In the genomic region with DNA sequence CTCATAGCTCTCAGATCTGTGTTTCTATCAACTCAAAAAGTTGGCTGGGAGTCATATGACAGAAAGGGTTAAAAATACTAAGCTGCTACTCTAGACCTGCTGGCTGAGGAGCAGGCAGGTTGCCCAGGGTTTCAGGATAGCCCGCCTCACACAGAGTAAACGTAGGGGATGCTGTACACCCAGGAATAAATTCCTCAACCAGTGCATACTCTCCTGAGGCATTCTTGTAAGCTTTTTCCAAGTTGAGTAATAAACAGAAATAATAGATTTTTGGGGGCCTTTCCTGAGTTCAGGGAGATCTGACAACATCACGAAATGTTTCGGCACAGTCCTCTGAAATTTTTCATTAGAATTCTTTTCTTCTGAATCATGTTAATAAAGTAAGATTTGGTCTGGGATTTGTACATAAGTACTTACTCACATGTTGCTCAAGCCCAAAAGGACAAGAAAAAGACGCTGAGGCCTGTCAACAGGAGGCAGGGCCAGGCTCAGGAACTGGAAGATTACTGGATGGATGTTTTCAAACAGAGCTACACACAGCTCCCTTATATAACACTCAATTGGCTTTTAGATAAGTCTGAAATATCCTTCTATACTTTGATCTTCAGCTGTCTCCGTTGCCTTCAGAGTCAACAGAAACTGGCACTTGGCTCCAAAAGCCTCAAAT, we compare ENCODE assay signal across 8 cellular contexts. TPM values are rescaled to one million over a fixed set of nuclear protein-coding genes. Genes with fewer than 3 reads are reported as not detected.
A peak's percentile ranks its signal among the peaks of the same experiment; 100 is the strongest.
DNase-seq lines count a peak whose midpoint lies in the region; ATAC-seq and TF ChIP-seq lines count a peak whose summit lies in the region.

No MANE protein-coding gene starts in this region.

- H3K27ac ChIP-seq in IMR-90 (ENCODE audit: insufficient read depth, low read length) (peak overlapping the region; percentile 59; the same call in 1 of the 2 replicates), left lung (peak overlapping the region; percentile 49 to 71), suprapubic skin (peak overlapping the region; percentile 80)

- no peak overlapping the region; the same call in 2 of the 3 replicates for H2BK15ac ChIP-seq in IMR-90 (ENCODE audit: low read depth, low read length)

- WGBS in IMR-90 (ENCODE audit: extremely low coverage in 2 of 2, insufficient read length in 1 of 2), 2 experiments, result no CpG with 5 or more reads among the region's 6 CpGs
- WGBS in suprapubic skin, result 25% methylated on average over 6 of the region's 6 CpGs

- TF ChIP-seq CTCF in IMR-90 (conservative IDR thresholded peaks at IDR 0.05; ENCODE audit: low read depth, low read length), result no peak
- peak; percentile 7 for TF ChIP-seq CTCF in choroid plexus epithelial cell (conservative IDR thresholded peaks at IDR 0.05; ENCODE audit: low read depth, low read length)
- TF ChIP-seq CTCF in left lung (IDR thresholded peaks at IDR 0.05), result no peak
- no peak for TF ChIP-seq CTCF in suprapubic skin (IDR thresholded peaks at IDR 0.05)

- dilution Hi-C loops in IMR-90 (cut with HindIII; ENCODE audit: low sequenced_read_pairs, unreplicated experiment), result no loop called here

- in situ Hi-C loops in IMR-90 (cut with MboI; ENCODE audit: low sequenced_read_pairs), result no loop called here

- no peak overlapping the region for H3K23ac ChIP-seq in IMR-90 (ENCODE audit: low read depth, low read length)

- H3K4me3 ChIP-seq in IMR-90 (ENCODE audit: insufficient read depth, low read depth, low read length) (no peak overlapping the region), choroid plexus epithelial cell (ENCODE audit: low read depth, low read length) (no peak overlapping the region), left lung (no peak overlapping the region), suprapubic skin (no peak overlapping the region)

- peak overlapping the region; percentile 59; the same call in 1 of the 2 replicates for H2BK120ac ChIP-seq in IMR-90 (ENCODE audit: low read depth, low read length)

- TF ChIP-seq RAD21 in IMR-90 (IDR thresholded peaks at IDR 0.05; ENCODE audit: low read length), result no peak

- no peak for TF ChIP-seq EP300 in suprapubic skin (IDR thresholded peaks at IDR 0.05)

- peak overlapping the region; percentile 45 for H3K4me2 ChIP-seq in IMR-90 (ENCODE audit: low read depth, low read length)

- 0 out of 2 replicates have a peak overlapping the region, but pooled peaks have one; percentile 35 for H3K18ac ChIP-seq in IMR-90 (ENCODE audit: low read depth, low read length)

- H3K27me3 ChIP-seq in IMR-90 (ENCODE audit: control insufficient read depth, insufficient read depth, low read length) (no peaks in the 10 kb centered on the region), left lung (no peaks in the 10 kb centered on the region), suprapubic skin (no peaks in the 10 kb centered on the region)

- H3K9me3 ChIP-seq in IMR-90 (ENCODE audit: control insufficient read depth, insufficient read depth, low read length) (peaks cover 2% of the 10 kb centered on the region; the same call in 1 of the 2 replicates), left lung (peaks cover 0 to 3% of the 10 kb centered on the region in 2 donors), suprapubic skin (no peaks in the 10 kb centered on the region)

- DNase-seq in IMR-90, result peak; percentile 94
- peak; percentile 97 for DNase-seq in choroid plexus epithelial cell (ENCODE audit: low read depth)
- DNase-seq in left lung, result no peak
- DNase-seq in suprapubic skin (ENCODE audit: low spot score in 2 of 2), result peak in 1 of 2 donors; percentile 76
- no peak for DNase-seq in OCI-M2 (lab: John Stamatoyannopoulos, UW; ENCODE audit: unreplicated experiment)
- no peak for DNase-seq in activated gamma-delta T cell (lab: John Stamatoyannopoulos, UW)

- no peak overlapping the region for H3K14ac ChIP-seq in IMR-90 (replicated peaks; ENCODE audit: low read depth, low read length)

- peaks cover 3% of the 10 kb centered on the region; the same call in 1 of the 2 replicates for H3K9me1 ChIP-seq in IMR-90 (ENCODE audit: insufficient read depth, low read length)

- H4K20me1 ChIP-seq in IMR-90 (ENCODE audit: insufficient read depth, low read length), result peaks cover 3% of the 10 kb centered on the region; the same call in 1 of the 2 replicates

- no peak for TF ChIP-seq POLR2A in IMR-90 (IDR thresholded peaks at IDR 0.05; ENCODE audit: low read depth, low read length)
- TF ChIP-seq POLR2A in suprapubic skin (IDR thresholded peaks at IDR 0.05), result no peak

- 0 out of 2 replicates have a peak overlapping the region, but pooled peaks have one; percentile 4 for H4K91ac ChIP-seq in IMR-90 (ENCODE audit: insufficient read depth, low read depth, low read length)

- H2AK5ac ChIP-seq in IMR-90 (ENCODE audit: low read depth, low read length), result no peak overlapping the region

- no peaks in the 10 kb centered on the region for H3K36me3 ChIP-seq in IMR-90 (ENCODE audit: control insufficient read depth, insufficient read depth, low read length)
- no peaks in the 10 kb centered on the region for H3K36me3 ChIP-seq in left lung
- no peaks in the 10 kb centered on the region for H3K36me3 ChIP-seq in suprapubic skin

- H4K5ac ChIP-seq in IMR-90 (ENCODE audit: low read depth, low read length), result no peak overlapping the region

- peak overlapping the region; percentile 1 for H2AK9ac ChIP-seq in IMR-90 (replicated peaks; ENCODE audit: low read depth, low read length, poor library complexity)

- intact Hi-C loops in IMR-90 (cut with micrococcal nuclease) (loop anchor here (5.0 kb wide), 1 partner anchor 82 kb away; no protein-coding TSS in a partner anchor), left lung (cut with DNase I) (no loop called here)

- no TSS peak for BruUV-seq in IMR-90 (replicated peaks; lab: Mats Ljungman, UMichigan)

- peaks cover 14 to 15% of the 10 kb centered on the region in 2 experiments; a peak in 3 of 4 replicates for H3K79me1 ChIP-seq in IMR-90 (ENCODE audit: low read depth in 1 of 2, low read length in 2 of 2)

- CTCF ChIA-PET in IMR-90 (lab: Yijun Ruan, JAX), result interaction anchor here (1.0 to 1.7 kb wide), 3 partner anchors 16 to 264 kb away, joined by 3 to 4 read pairs (median 4); no protein-coding TSS in a partner anchor

- H3K4me1 ChIP-seq in IMR-90 (ENCODE audit: control insufficient read depth, insufficient read depth, low read length) (peaks cover 9% of the 10 kb centered on the region), left lung (peaks cover 13 to 23% of the 10 kb centered on the region in 2 donors), suprapubic skin (peaks cover 53% of the 10 kb centered on the region)

- no peak overlapping the region; the same call in none of the 2 replicates for H3K4ac ChIP-seq in IMR-90 (ENCODE audit: low read depth, low read length)

- peak overlapping the region in 1 of 2 experiments; percentile 16; a peak in 1 of 4 replicates for H4K8ac ChIP-seq in IMR-90 (ENCODE audit: low read depth in 2 of 2, low read length in 2 of 2)

- peak; percentile 90 for ATAC-seq in IMR-90 (ENCODE audit: low read depth)
- peak; percentile 89 for ATAC-seq in left lung
- no peak for ATAC-seq in HG03108 (IDR thresholded peaks at IDR 0.05; ENCODE audit: unreplicated experiment)
- no peak for ATAC-seq in GM21423 (IDR thresholded peaks at IDR 0.05; ENCODE audit: unreplicated experiment)

- no peak overlapping the region for H3K9ac ChIP-seq in IMR-90 (ENCODE audit: low read depth, low read length)

- POLR2A ChIA-PET in IMR-90 (lab: Charles Lee; ENCODE audit: unreplicated experiment), result no interaction called here

- H2BK20ac ChIP-seq in IMR-90 (ENCODE audit: low read depth, low read length), result peak overlapping the region; percentile 57; the same call in 1 of the 2 replicates

- H3K56ac ChIP-seq in IMR-90 (ENCODE audit: extremely low read depth, insufficient read depth, low read length), result no peak overlapping the region; the same call in 1 of the 2 replicates

- no peak overlapping the region for H2AFZ ChIP-seq in IMR-90 (replicated peaks; ENCODE audit: low read length, poor library complexity)

- peak overlapping the region; percentile 70 for H2BK5ac ChIP-seq in IMR-90 (ENCODE audit: low read depth, low read length, poor library complexity, severe bottlenecking)

TF ChIP-seq in IMR-90, 13 proteins besides CTCF, POLR2A, EP300 and RAD21:
- TF ChIP-seq MXI1 (IDR thresholded peaks at IDR 0.05; ENCODE audit: borderline replicate concordance, low read depth, low read length) (no peak), RCOR1 (IDR thresholded peaks at IDR 0.05; ENCODE audit: insufficient replicate concordance, low read length) (no peak), SMC3 (IDR thresholded peaks at IDR 0.05; ENCODE audit: low read depth, low read length) (0 out of 2 replicates have a peak, but pooled peaks have one; percentile 4), CEBPB (IDR thresholded peaks at IDR 0.05; ENCODE audit: low read depth, low read length) (peak; percentile 92), FOS (IDR thresholded peaks at IDR 0.05; ENCODE audit: low read depth, low read length) (peak; percentile 65)

RNA-seq across cellular contexts. Expression of gene TGFBR3, which starts 41.0 kb away (rescaled TPM):
- total RNA-seq in IMR-90 (2012; rRNA removed) (8.3 and 11.3 TPM in 2 replicates), left lung (10 to 100 TPM; 21.7 to 41.1 TPM), suprapubic skin (100 to 1,000 TPM in 2 of 4 donors, 10 to 100 TPM in 2; 91.3 to 131 (median 114) TPM)
- 3.0 and 4.0 TPM in 2 replicates for polyA plus RNA-seq in IMR-90 (2012; rRNA removed)
- polyA plus RNA-seq in IMR-90 (2012; cell fraction: cytosol; rRNA removed), result 2.6 and 2.7 TPM in 2 replicates
- polyA plus RNA-seq in IMR-90 (2012; cell fraction: nucleus; rRNA removed; ENCODE audit: low replicate concordance), result 2.5 and 8.0 TPM in 2 replicates

Comparison
In these comparisons a context has a peak if more than half of its experiments do, and no peak if none do; other contexts are left out.
1. ATAC-seq: peak in IMR-90 (single experiment) and left lung (single experiment); none in HG03108 (single experiment) and GM21423 (single experiment).
2. DNase-seq: peak in IMR-90 (single experiment) and choroid plexus epithelial cell (single experiment); none in left lung (0 of 2), OCI-M2 (single experiment) and activated gamma-delta T cell (single experiment).
3. Peak in every context shown above with its lines, with median percentiles within 50 percentile points of each other: H3K27ac ChIP-seq.